ENCODE assay signal across 1 cellular context in the genomic region with DNA sequence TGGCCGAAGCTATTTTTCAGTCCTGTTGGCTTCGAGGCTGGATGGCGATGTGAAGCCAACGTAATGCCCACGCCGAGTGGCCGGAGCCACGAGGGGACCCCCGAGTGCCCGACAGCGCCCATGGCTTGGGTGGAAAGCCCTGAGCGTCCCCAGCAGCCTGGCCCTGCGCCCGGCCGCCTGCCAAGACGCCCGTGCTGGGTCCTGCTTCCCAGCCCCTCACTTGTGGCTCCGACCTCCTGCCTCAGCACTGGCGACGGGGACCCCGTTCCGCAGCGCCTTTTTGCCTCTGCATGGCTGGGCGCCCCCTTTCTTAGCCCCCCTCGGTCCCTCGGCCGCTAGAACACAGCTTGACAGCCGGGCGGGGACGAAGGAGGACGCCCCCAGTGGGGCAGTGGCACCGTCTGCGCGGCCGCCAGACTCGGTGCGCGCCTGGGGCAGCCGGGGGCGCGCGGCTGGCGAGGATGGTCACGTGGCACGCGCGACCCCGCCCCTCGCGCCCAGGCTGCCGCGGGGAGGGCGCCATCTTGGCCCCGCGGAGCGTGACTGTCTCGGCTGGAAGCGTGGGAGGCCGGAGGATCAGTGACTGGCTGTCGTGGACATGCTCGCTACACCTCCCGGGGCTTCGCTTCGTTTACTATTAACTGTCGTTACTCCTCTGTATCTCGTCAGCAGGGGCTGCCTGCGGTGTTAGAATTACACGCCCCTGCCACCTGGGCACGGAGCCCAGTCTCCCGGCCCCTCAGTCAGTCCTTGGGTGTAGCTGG.
TF ChIP-seq lines count a peak whose summit lies in the region.

No MANE protein-coding gene starts in this region.

TF ChIP-seq in HepG2, 621 proteins besides CTCF, POLR2A, EP300 and RAD21 (continues in another document):
- 0 out of 4 replicates have a peak, but pooled peaks of 1 of the 2 experiments have one; percentile 17 for TF ChIP-seq ATF4 (CRISPR knock-in tag; IDR thresholded peaks at IDR 0.05)
- TF ChIP-seq ZNF883 (CRISPR knock-in tag; IDR thresholded peaks at IDR 0.05; ENCODE audit: not compliant biosample characterization), result peak; percentile 48
- peak; percentile 77; the same call in 1 of the 2 replicates for TF ChIP-seq KDM2A (CRISPR knock-in tag; IDR thresholded peaks at IDR 0.05; ENCODE audit: borderline replicate concordance, low read depth)
- TF ChIP-seq ZNF724P (CRISPR knock-in tag; IDR thresholded peaks at IDR 0.05; ENCODE audit: borderline replicate concordance), result 0 out of 2 replicates have a peak, but pooled peaks have one; percentile 61
- peak; percentile 24; the same call in 1 of the 2 replicates for TF ChIP-seq ZNF768 (CRISPR knock-in tag; IDR thresholded peaks at IDR 0.05)
- peak; percentile 79 for TF ChIP-seq ZNF547 (CRISPR knock-in tag; IDR thresholded peaks at IDR 0.05)
- TF ChIP-seq TOPORS (CRISPR knock-in tag; IDR thresholded peaks at IDR 0.05), result peak; percentile 85; the same call in 1 of the 2 replicates
- 0 out of 2 replicates have a peak, but pooled peaks have one; percentile 47 for TF ChIP-seq HDAC1 (CRISPR knock-in tag; IDR thresholded peaks at IDR 0.05)
- TF ChIP-seq ZNF441 (CRISPR knock-in tag; IDR thresholded peaks at IDR 0.05; ENCODE audit: borderline replicate concordance), result peak; percentile 20; the same call in 1 of the 2 replicates
- TF ChIP-seq GZF1 (CRISPR knock-in tag; IDR thresholded peaks at IDR 0.05), result 0 out of 2 replicates have a peak, but pooled peaks have one; percentile 16
- peak; percentile 56; the same call in 1 of the 2 replicates for TF ChIP-seq ZSCAN25 (CRISPR knock-in tag; IDR thresholded peaks at IDR 0.05)
- peak; percentile 24; the same call in 1 of the 2 replicates for TF ChIP-seq ZNF788 (CRISPR knock-in tag; IDR thresholded peaks at IDR 0.05; ENCODE audit: borderline replicate concordance)
- TF ChIP-seq SKI (IDR thresholded peaks at IDR 0.05; ENCODE audit: partially characterized antibody), result no peak
- TF ChIP-seq ZNF142 (CRISPR knock-in tag; IDR thresholded peaks at IDR 0.05), result peak; percentile 32; the same call in 1 of the 2 replicates
- TF ChIP-seq HES4 (CRISPR knock-in tag; IDR thresholded peaks at IDR 0.05; ENCODE audit: borderline replicate concordance), result peak; percentile 70
- TF ChIP-seq, protein P1, sequence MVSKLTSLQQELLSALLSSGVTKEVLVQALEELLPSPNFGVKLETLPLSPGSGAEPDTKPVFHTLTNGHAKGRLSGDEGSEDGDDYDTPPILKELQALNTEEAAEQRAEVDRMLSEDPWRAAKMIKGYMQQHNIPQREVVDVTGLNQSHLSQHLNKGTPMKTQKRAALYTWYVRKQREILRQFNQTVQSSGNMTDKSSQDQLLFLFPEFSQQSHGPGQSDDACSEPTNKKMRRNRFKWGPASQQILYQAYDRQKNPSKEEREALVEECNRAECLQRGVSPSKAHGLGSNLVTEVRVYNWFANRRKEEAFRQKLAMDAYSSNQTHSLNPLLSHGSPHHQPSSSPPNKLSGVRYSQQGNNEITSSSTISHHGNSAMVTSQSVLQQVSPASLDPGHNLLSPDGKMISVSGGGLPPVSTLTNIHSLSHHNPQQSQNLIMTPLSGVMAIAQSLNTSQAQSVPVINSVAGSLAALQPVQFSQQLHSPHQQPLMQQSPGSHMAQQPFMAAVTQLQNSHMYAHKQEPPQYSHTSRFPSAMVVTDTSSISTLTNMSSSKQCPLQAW (CRISPR knock-in tag; IDR thresholded peaks at IDR 0.05), result 0 out of 2 replicates have a peak, but pooled peaks have one; percentile 37
- no peak for TF ChIP-seq HNRNPK (IDR thresholded peaks at IDR 0.05; ENCODE audit: low read depth, low read length, poor library complexity, severe bottlenecking)
- TF ChIP-seq DMAP1 (CRISPR knock-in tag; IDR thresholded peaks at IDR 0.05), result peak; percentile 59; the same call in 1 of the 2 replicates
- TF ChIP-seq ZNF12 (CRISPR knock-in tag; IDR thresholded peaks at IDR 0.05), result 0 out of 2 replicates have a peak, but pooled peaks have one; percentile 26
- peak; percentile 28; the same call in 1 of the 2 replicates for TF ChIP-seq ARHGAP35 (CRISPR knock-in tag; IDR thresholded peaks at IDR 0.05; ENCODE audit: borderline replicate concordance)
- TF ChIP-seq ZNF274 (CRISPR knock-in tag; IDR thresholded peaks at IDR 0.05), result peak; percentile 61; the same call in 1 of the 2 replicates
- peak; percentile 72 for TF ChIP-seq ZNF761 (CRISPR knock-in tag; conservative IDR thresholded peaks at IDR 0.05)
- no peak for TF ChIP-seq RAD51 (IDR thresholded peaks at IDR 0.05; ENCODE audit: borderline replicate concordance)
- 0 out of 2 replicates have a peak, but pooled peaks have one; percentile 54 for TF ChIP-seq ZNF468 (CRISPR knock-in tag; IDR thresholded peaks at IDR 0.05)
- TF ChIP-seq, protein P2, sequence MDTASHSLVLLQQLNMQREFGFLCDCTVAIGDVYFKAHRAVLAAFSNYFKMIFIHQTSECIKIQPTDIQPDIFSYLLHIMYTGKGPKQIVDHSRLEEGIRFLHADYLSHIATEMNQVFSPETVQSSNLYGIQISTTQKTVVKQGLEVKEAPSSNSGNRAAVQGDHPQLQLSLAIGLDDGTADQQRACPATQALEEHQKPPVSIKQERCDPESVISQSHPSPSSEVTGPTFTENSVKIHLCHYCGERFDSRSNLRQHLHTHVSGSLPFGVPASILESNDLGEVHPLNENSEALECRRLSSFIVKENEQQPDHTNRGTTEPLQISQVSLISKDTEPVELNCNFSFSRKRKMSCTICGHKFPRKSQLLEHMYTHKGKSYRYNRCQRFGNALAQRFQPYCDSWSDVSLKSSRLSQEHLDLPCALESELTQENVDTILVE (CRISPR knock-in tag; IDR thresholded peaks at IDR 0.05), result no peak
- TF ChIP-seq, protein P3, sequence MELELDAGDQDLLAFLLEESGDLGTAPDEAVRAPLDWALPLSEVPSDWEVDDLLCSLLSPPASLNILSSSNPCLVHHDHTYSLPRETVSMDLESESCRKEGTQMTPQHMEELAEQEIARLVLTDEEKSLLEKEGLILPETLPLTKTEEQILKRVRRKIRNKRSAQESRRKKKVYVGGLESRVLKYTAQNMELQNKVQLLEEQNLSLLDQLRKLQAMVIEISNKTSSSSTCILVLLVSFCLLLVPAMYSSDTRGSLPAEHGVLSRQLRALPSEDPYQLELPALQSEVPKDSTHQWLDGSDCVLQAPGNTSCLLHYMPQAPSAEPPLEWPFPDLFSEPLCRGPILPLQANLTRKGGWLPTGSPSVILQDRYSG (CRISPR knock-in tag; IDR thresholded peaks at IDR 0.05), result 0 out of 2 replicates have a peak, but pooled peaks have one; percentile 36
- no peak for TF ChIP-seq ZNF101 (CRISPR knock-in tag; IDR thresholded peaks at IDR 0.05; ENCODE audit: borderline replicate concordance, low read depth)
- 0 out of 2 replicates have a peak, but pooled peaks have one; percentile 53 for TF ChIP-seq SMAD1 (CRISPR knock-in tag; IDR thresholded peaks at IDR 0.05; ENCODE audit: borderline replicate concordance, low read depth)
- peak; percentile 43; the same call in 1 of the 2 replicates for TF ChIP-seq TAF1 (CRISPR knock-in tag; IDR thresholded peaks at IDR 0.05)
- TF ChIP-seq KLF15 (CRISPR knock-in tag; IDR thresholded peaks at IDR 0.05; ENCODE audit: borderline replicate concordance), result peak; percentile 28; the same call in 1 of the 2 replicates
- 0 out of 2 replicates have a peak, but pooled peaks have one; percentile 37 for TF ChIP-seq ZNF546 (CRISPR knock-in tag; conservative IDR thresholded peaks at IDR 0.05)
- peak; percentile 86 for TF ChIP-seq ZMYM4 (CRISPR knock-in tag; IDR thresholded peaks at IDR 0.05)
- 0 out of 2 replicates have a peak, but pooled peaks have one; percentile 47 for TF ChIP-seq SMYD3 (CRISPR knock-in tag; IDR thresholded peaks at IDR 0.05)
- TF ChIP-seq, protein P4, sequence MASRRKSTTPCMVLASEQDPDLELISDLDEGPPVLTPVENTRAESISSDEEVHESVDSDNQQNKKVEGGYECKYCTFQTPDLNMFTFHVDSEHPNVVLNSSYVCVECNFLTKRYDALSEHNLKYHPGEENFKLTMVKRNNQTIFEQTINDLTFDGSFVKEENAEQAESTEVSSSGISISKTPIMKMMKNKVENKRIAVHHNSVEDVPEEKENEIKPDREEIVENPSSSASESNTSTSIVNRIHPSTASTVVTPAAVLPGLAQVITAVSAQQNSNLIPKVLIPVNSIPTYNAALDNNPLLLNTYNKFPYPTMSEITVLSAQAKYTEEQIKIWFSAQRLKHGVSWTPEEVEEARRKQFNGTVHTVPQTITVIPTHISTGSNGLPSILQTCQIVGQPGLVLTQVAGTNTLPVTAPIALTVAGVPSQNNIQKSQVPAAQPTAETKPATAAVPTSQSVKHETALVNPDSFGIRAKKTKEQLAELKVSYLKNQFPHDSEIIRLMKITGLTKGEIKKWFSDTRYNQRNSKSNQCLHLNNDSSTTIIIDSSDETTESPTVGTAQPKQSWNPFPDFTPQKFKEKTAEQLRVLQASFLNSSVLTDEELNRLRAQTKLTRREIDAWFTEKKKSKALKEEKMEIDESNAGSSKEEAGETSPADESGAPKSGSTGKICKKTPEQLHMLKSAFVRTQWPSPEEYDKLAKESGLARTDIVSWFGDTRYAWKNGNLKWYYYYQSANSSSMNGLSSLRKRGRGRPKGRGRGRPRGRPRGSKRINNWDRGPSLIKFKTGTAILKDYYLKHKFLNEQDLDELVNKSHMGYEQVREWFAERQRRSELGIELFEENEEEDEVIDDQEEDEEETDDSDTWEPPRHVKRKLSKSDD (CRISPR knock-in tag; IDR thresholded peaks at IDR 0.05; ENCODE audit: low read depth), result peak; percentile 81; the same call in 1 of the 2 replicates
- TF ChIP-seq, protein P5, sequence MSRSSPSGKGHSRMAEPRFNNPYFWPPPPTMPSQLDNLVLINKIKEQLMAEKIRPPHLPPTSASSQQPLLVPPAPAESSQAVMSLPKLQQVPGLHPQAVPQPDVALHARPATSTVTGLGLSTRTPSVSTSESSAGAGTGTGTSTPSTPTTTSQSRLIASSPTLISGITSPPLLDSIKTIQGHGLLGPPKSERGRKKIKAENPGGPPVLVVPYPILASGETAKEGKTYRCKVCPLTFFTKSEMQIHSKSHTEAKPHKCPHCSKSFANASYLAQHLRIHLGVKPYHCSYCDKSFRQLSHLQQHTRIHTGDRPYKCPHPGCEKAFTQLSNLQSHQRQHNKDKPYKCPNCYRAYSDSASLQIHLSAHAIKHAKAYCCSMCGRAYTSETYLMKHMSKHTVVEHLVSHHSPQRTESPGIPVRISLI (CRISPR knock-in tag; IDR thresholded peaks at IDR 0.05; ENCODE audit: borderline replicate concordance), result peak; percentile 33; the same call in 1 of the 2 replicates
- TF ChIP-seq, protein P6, sequence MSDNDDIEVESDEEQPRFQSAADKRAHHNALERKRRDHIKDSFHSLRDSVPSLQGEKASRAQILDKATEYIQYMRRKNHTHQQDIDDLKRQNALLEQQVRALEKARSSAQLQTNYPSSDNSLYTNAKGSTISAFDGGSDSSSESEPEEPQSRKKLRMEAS (IDR thresholded peaks at IDR 0.05), result peak; percentile 95
- peak; percentile 14 for TF ChIP-seq XRCC5 (optimal IDR thresholded peaks at IDR 0.05; ENCODE audit: low read length)
- peak; percentile 21; the same call in 1 of the 2 replicates for TF ChIP-seq THAP11 (CRISPR knock-in tag; IDR thresholded peaks at IDR 0.05)
- peak; percentile 87 for TF ChIP-seq ZNF776 (CRISPR knock-in tag; IDR thresholded peaks at IDR 0.05)
- peak; percentile 47; the same call in 1 of the 2 replicates for TF ChIP-seq PHF8 (CRISPR knock-in tag; IDR thresholded peaks at IDR 0.05)
- peak; percentile 80 for TF ChIP-seq BORCS8-MEF2B (CRISPR knock-in tag; IDR thresholded peaks at IDR 0.05)
- 0 out of 2 replicates have a peak, but pooled peaks have one; percentile 37 for TF ChIP-seq ZNF660 (CRISPR knock-in tag; IDR thresholded peaks at IDR 0.05; ENCODE audit: borderline replicate concordance, low read depth)
